In genomic region chr15:49286649-49287394, GRCh38 we compare ENCODE assay signal across 16 cellular contexts.
DNase-seq lines count a peak whose midpoint lies in the region; ATAC-seq and TF ChIP-seq lines count a peak whose summit lies in the region.
"Had no signal": no experiment of that assay in that cellular context is flagged by ENCODE, and none has a peak within 500 bp of the region (broad histone marks: within the 10 kb centered on the region; RNA-seq: fewer than 3 reads in every experiment).

No MANE protein-coding gene starts in this region.

- H3K36me3 Mint-ChIP-seq in activated CD8-positive, alpha-beta T cell treated with anti-CD3 and anti-CD28 coated beads for 36 hours (ENCODE audit: low read depth): peaks cover 72% of the 10 kb centered on the region
- H3K36me3 Mint-ChIP-seq in activated CD8-positive, alpha-beta T cell treated with anti-CD3 and anti-CD28 coated beads, Interleukin-2, amount 10 ng/mL, durations not matched to agents 7 days and 5 days (ENCODE audit: low read depth): peaks cover 61% of the 10 kb centered on the region
- H3K36me3 Mint-ChIP-seq in stimulated activated effector memory CD8-positive, alpha-beta T cell treated with anti-CD3 and anti-CD28 coated beads, Interleukin-12 subunit alpha, Interleukin-12 subunit beta, amount 100 ng/mL, for 72 hours: peaks cover 40% of the 10 kb centered on the region
- H3K36me3 Mint-ChIP-seq in type B pancreatic cell: peaks cover 49% of the 10 kb centered on the region

- no peak for TF ChIP-seq CTCF in activated CD8-positive, alpha-beta T cell treated with anti-CD3 and anti-CD28 coated beads for 36 hours (IDR thresholded peaks at IDR 0.05)
- no peak for TF ChIP-seq CTCF in type B pancreatic cell (conservative IDR thresholded peaks at IDR 0.05)

- H3K27me3 Mint-ChIP-seq in activated CD8-positive, alpha-beta T cell treated with anti-CD3 and anti-CD28 coated beads for 36 hours: no peaks in the 10 kb centered on the region
- no peaks in the 10 kb centered on the region for H3K27me3 Mint-ChIP-seq in activated CD8-positive, alpha-beta T cell treated with anti-CD3 and anti-CD28 coated beads, Interleukin-2, amount 10 ng/mL, durations not matched to agents 7 days and 5 days (ENCODE audit: low read depth)
- no peaks in the 10 kb centered on the region for H3K27me3 Mint-ChIP-seq in type B pancreatic cell
- H3K27me3 Mint-ChIP-seq: CD4-positive, alpha-beta memory T cell had no signal

- H3K9me3 Mint-ChIP-seq in activated CD8-positive, alpha-beta T cell treated with anti-CD3 and anti-CD28 coated beads for 36 hours: no peaks in the 10 kb centered on the region
- no peaks in the 10 kb centered on the region for H3K9me3 Mint-ChIP-seq in activated CD8-positive, alpha-beta T cell treated with anti-CD3 and anti-CD28 coated beads, Interleukin-2, amount 10 ng/mL, durations not matched to agents 7 days and 5 days (ENCODE audit: insufficient read depth)
- peaks cover 5% of the 10 kb centered on the region for H3K9me3 Mint-ChIP-seq in stimulated activated effector memory CD8-positive, alpha-beta T cell treated with anti-CD3 and anti-CD28 coated beads, Interleukin-12 subunit alpha, Interleukin-12 subunit beta, amount 100 ng/mL, for 72 hours
- no peaks in the 10 kb centered on the region for H3K9me3 Mint-ChIP-seq in type B pancreatic cell
- H3K9me3 Mint-ChIP-seq: activated naive CD4-positive, alpha-beta T cell treated with anti-CD3 and anti-CD28 coated beads for 36 hours; neural crest cell had no signal

- H3K27ac Mint-ChIP-seq in activated CD8-positive, alpha-beta T cell treated with anti-CD3 and anti-CD28 coated beads for 36 hours: peak overlapping the region; percentile 79
- no peak overlapping the region for H3K27ac Mint-ChIP-seq in activated CD8-positive, alpha-beta T cell treated with anti-CD3 and anti-CD28 coated beads, Interleukin-2, amount 10 ng/mL, durations not matched to agents 7 days and 5 days
- peak overlapping the region; percentile 75 for H3K27ac Mint-ChIP-seq in stimulated activated effector memory CD8-positive, alpha-beta T cell treated with anti-CD3 and anti-CD28 coated beads, Interleukin-12 subunit alpha, Interleukin-12 subunit beta, amount 100 ng/mL, for 72 hours
- no peak overlapping the region for H3K27ac Mint-ChIP-seq in type B pancreatic cell
- H3K27ac Mint-ChIP-seq: activated naive CD4-positive, alpha-beta T cell treated with anti-CD3 and anti-CD28 coated beads for 36 hours had no signal

- no peak for DNase-seq in activated CD8-positive, alpha-beta T cell treated with anti-CD3 and anti-CD28 coated beads for 36 hours
- DNase-seq in activated CD8-positive, alpha-beta T cell treated with anti-CD3 and anti-CD28 coated beads, Interleukin-2, amount 10 ng/mL, durations not matched to agents 7 days and 5 days: no peak
- DNase-seq in MV-4-11 (lab: John Stamatoyannopoulos, UW): peak; percentile 9
- peak; percentile 60 for DNase-seq in amniotic epithelial cell (ENCODE audit: low read depth)
- DNase-seq in stimulated activated effector memory CD8-positive, alpha-beta T cell treated with anti-CD3 and anti-CD28 coated beads, Interleukin-12 subunit alpha, Interleukin-12 subunit beta, amount 100 ng/mL, for 72 hours (ENCODE audit: low spot score in 2 of 2): no peak
- DNase-seq in type B pancreatic cell (ENCODE audit: extremely low spot score, unreplicated experiment): no peak
- DNase-seq in NCI-H2081 treated with DMSO at 0.1 percent for 48 hours (lab: John Stamatoyannopoulos, UW): no peak
- DNase-seq in activated gamma-delta T cell treated with Interleukin-2 at 50 U/mL for 16 hours: no peak
- DNase-seq: activated naive CD4-positive, alpha-beta T cell treated with anti-CD3 and anti-CD28 coated beads for 36 hours; CD4-positive, alpha-beta memory T cell; central memory CD4-positive, alpha-beta T cell; glutamatergic neuron; NCI-H1436; SHP77; thyroid gland had no signal

- intact Hi-C loops in activated CD8-positive, alpha-beta T cell treated with anti-CD3 and anti-CD28 coated beads for 36 hours (cut with micrococcal nuclease): no loop called here

- POLR2A ChIA-PET in activated CD8-positive, alpha-beta T cell treated with anti-CD3 and anti-CD28 coated beads for 36 hours (lab: Charles Lee): no interaction called here
- POLR2A ChIA-PET in activated CD8-positive, alpha-beta T cell treated with anti-CD3 and anti-CD28 coated beads, Interleukin-2, amount 10 ng/mL, durations not matched to agents 7 days and 5 days (lab: Charles Lee): interaction anchor here (0.7 kb wide), 1 partner anchor 34 kb away, joined by 4 read pairs; no protein-coding TSS in a partner anchor

- peak overlapping the region; percentile 4 for H3K4me3 Mint-ChIP-seq in activated CD8-positive, alpha-beta T cell treated with anti-CD3 and anti-CD28 coated beads for 36 hours
- H3K4me3 Mint-ChIP-seq in activated CD8-positive, alpha-beta T cell treated with anti-CD3 and anti-CD28 coated beads, Interleukin-2, amount 10 ng/mL, durations not matched to agents 7 days and 5 days: no peak overlapping the region
- no peak overlapping the region for H3K4me3 Mint-ChIP-seq in stimulated activated effector memory CD8-positive, alpha-beta T cell treated with anti-CD3 and anti-CD28 coated beads, Interleukin-12 subunit alpha, Interleukin-12 subunit beta, amount 100 ng/mL, for 72 hours
- no peak overlapping the region for H3K4me3 Mint-ChIP-seq in type B pancreatic cell
- H3K4me3 Mint-ChIP-seq: activated naive CD4-positive, alpha-beta T cell treated with anti-CD3 and anti-CD28 coated beads for 36 hours; CD4-positive, alpha-beta memory T cell; neural crest cell had no signal

- peaks cover 35% of the 10 kb centered on the region for H3K4me1 Mint-ChIP-seq in activated CD8-positive, alpha-beta T cell treated with anti-CD3 and anti-CD28 coated beads for 36 hours (ENCODE audit: low read depth)
- H3K4me1 Mint-ChIP-seq in activated CD8-positive, alpha-beta T cell treated with anti-CD3 and anti-CD28 coated beads, Interleukin-2, amount 10 ng/mL, durations not matched to agents 7 days and 5 days (ENCODE audit: low read depth): peaks cover 24% of the 10 kb centered on the region
- H3K4me1 Mint-ChIP-seq in stimulated activated effector memory CD8-positive, alpha-beta T cell treated with anti-CD3 and anti-CD28 coated beads, Interleukin-12 subunit alpha, Interleukin-12 subunit beta, amount 100 ng/mL, for 72 hours: peaks cover 37% of the 10 kb centered on the region
- peaks cover 27% of the 10 kb centered on the region for H3K4me1 Mint-ChIP-seq in type B pancreatic cell (ENCODE audit: unreplicated experiment)

- ATAC-seq in activated CD8-positive, alpha-beta T cell treated with anti-CD3 and anti-CD28 coated beads for 36 hours: peak; percentile 86
- ATAC-seq in activated CD8-positive, alpha-beta T cell treated with anti-CD3 and anti-CD28 coated beads, Interleukin-2, amount 10 ng/mL, durations not matched to agents 7 days and 5 days: no peak
- ATAC-seq in stimulated activated effector memory CD8-positive, alpha-beta T cell treated with anti-CD3 and anti-CD28 coated beads, Interleukin-12 subunit alpha, Interleukin-12 subunit beta, amount 100 ng/mL, for 72 hours: peak; percentile 97

- CTCF ChIA-PET in activated CD8-positive, alpha-beta T cell treated with anti-CD3 and anti-CD28 coated beads for 36 hours (lab: Charles Lee): no interaction called here
- CTCF ChIA-PET in activated CD8-positive, alpha-beta T cell treated with anti-CD3 and anti-CD28 coated beads, Interleukin-2, amount 10 ng/mL, durations not matched to agents 7 days and 5 days (lab: Charles Lee): interaction anchor here (1.1 to 1.4 kb wide), 2 partner anchors 51 to 117 kb away, joined by 3 read pairs; partner anchors contain the start of gene GALK2

Comparison
In these comparisons a context has a peak if more than half of its experiments do, and no peak if none do; other contexts are left out.
1. H3K27ac Mint-ChIP-seq: peak in activated CD8-positive, alpha-beta T cell treated with anti-CD3 and anti-CD28 coated beads for 36 hours (single experiment) and stimulated activated effector memory CD8-positive, alpha-beta T cell treated with anti-CD3 and anti-CD28 coated beads, Interleukin-12 subunit alpha, Interleukin-12 subunit beta, amount 100 ng/mL, for 72 hours (single experiment); none in activated CD8-positive, alpha-beta T cell treated with anti-CD3 and anti-CD28 coated beads, Interleukin-2, amount 10 ng/mL, durations not matched to agents 7 days and 5 days (single experiment) and type B pancreatic cell (single experiment).
2. DNase-seq: peak in MV-4-11 (single experiment) and amniotic epithelial cell (single experiment); none in activated CD8-positive, alpha-beta T cell treated with anti-CD3 and anti-CD28 coated beads for 36 hours (single experiment), activated CD8-positive, alpha-beta T cell treated with anti-CD3 and anti-CD28 coated beads, Interleukin-2, amount 10 ng/mL, durations not matched to agents 7 days and 5 days (single experiment), stimulated activated effector memory CD8-positive, alpha-beta T cell treated with anti-CD3 and anti-CD28 coated beads, Interleukin-12 subunit alpha, Interleukin-12 subunit beta, amount 100 ng/mL, for 72 hours (0 of 2), type B pancreatic cell (single experiment), NCI-H2081 treated with DMSO at 0.1 percent for 48 hours (single experiment) and activated gamma-delta T cell treated with Interleukin-2 at 50 U/mL for 16 hours (single experiment).